ENCODE assay signal across 24 cellular contexts in the genomic region with DNA sequence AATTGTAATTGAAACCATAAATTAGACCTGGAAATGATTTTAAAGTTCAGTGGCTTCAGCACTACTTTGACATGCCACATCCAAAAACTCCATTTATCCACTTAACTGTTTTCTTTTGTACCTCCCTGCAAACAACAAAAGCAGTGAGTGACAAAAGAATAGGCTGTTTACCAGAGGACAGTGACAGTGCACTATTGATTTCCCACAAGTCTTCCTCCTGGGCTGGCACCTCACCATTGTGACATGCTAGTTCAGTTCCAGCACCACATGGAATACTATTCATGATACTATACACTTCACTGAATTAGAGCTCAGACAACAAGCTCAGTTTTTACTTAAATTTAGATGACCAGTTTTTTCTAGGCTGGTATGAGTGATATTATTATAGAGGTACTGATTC. TPM values are rescaled to one million over a fixed set of nuclear protein-coding genes. Genes with fewer than 3 reads are reported as not detected.
A peak's percentile ranks its signal among the peaks of the same experiment; 100 is the strongest.
DNase-seq lines count a peak whose midpoint lies in the region; ATAC-seq, FAIRE-seq and TF ChIP-seq lines count a peak whose summit lies in the region.
"Had no signal": no experiment of that assay in that cellular context is flagged by ENCODE, and none has a peak within 500 bp of the region (broad histone marks: within the 10 kb centered on the region; RNA-seq: fewer than 3 reads in every experiment).

No MANE protein-coding gene starts in this region.

- H3K9me3 Mint-ChIP-seq in HFFc6: no peaks in the 10 kb centered on the region

- no peak for TF ChIP-seq CTCF in HFFc6 (IDR thresholded peaks at IDR 0.05)
- TF ChIP-seq CTCF in D721Med (IDR thresholded peaks at IDR 0.05; ENCODE audit: insufficient read depth, missing control alignments): no peak

- peaks cover 27% of the 10 kb centered on the region for H3K36me3 Mint-ChIP-seq in HFFc6 (ENCODE audit: low read depth)

- DNase-seq in HFFc6 (no peak), NCI-H2227 treated with DMSO at 0.1 percent for 48 hours (lab: John Stamatoyannopoulos, UW) (peak; percentile 78), globus pallidus (ENCODE audit: low spot score) (peak; percentile 66), pons (ENCODE audit: low spot score) (peak; percentile 84), D721Med (ENCODE audit: insufficient read length, low spot score) (no peak), hepatic stellate cell (ENCODE audit: low spot score) (no peak)
- DNase-seq in activated CD4-positive, alpha-beta T cell treated with anti-CD3 and anti-CD28 coated beads for 48 hours: no peak
- DNase-seq: Calu3; CD4-positive, alpha-beta memory T cell; DMS53; EL; Karpas-422; NCI-H1436 treated with DMSO at 0.1 percent for 48 hours; NCI-H2029 treated with DMSO at 0.1 percent for 48 hours; NCI-H446; NK-92 treated with Interleukin-12 subunit alpha and Interleukin-12 subunit beta, amount 100 ng/mL, for 24 hours; Peyer's patch had no signal

- H3K4me1 Mint-ChIP-seq in HFFc6 (ENCODE audit: low read depth): peaks cover 58% of the 10 kb centered on the region
- H3K4me1 Mint-ChIP-seq: CD4-positive, alpha-beta memory T cell; IgD-negative memory B cell had no signal

- no peaks in the 10 kb centered on the region for H3K27me3 Mint-ChIP-seq in HFFc6 (ENCODE audit: insufficient read depth)
- H3K27me3 Mint-ChIP-seq: CD4-positive, alpha-beta memory T cell had no signal

- no peak overlapping the region for H3K4me3 Mint-ChIP-seq in HFFc6
- H3K4me3 Mint-ChIP-seq: CD4-positive, alpha-beta memory T cell; IgD-negative memory B cell had no signal

- FAIRE-seq in D721Med (lab: Jason Lieb, UNC): no peak
- FAIRE-seq: A549, GM12892, GM18507, H54, HTR-8/SVneo had no signal

- peak overlapping the region; percentile 62 for H3K27ac Mint-ChIP-seq in HFFc6
- H3K27ac Mint-ChIP-seq: CD4-positive, alpha-beta memory T cell; IgD-negative memory B cell had no signal

- ATAC-seq in GM21737 (IDR thresholded peaks at IDR 0.05; ENCODE audit: unreplicated experiment): no peak
- ATAC-seq: A549 had no signal

RNA-seq across cellular contexts. Expression of a gene that starts 29.3 kb away (rescaled TPM):
- 10 to 100 TPM; 22.0 to 28.2 (median 25.1) TPM for total RNA-seq in HFFc6 (2021; fragmentation: NEBNext Ultra II Directional; extraction: Animal tissue kit (Norgen Biotek cat#: 25700))

RNA-seq across cellular contexts. Expression of a gene that starts 29.7 kb away (rescaled TPM):
- 1 to 10 TPM; 6.6 to 10.0 (median 8.7) TPM for total RNA-seq in HFFc6 (2021; fragmentation: NEBNext Ultra II Directional; extraction: Animal tissue kit (Norgen Biotek cat#: 25700))

Comparison
In these comparisons a context has a peak if more than half of its experiments do, and no peak if none do; other contexts are left out.
1. DNase-seq: peak in NCI-H2227 treated with DMSO at 0.1 percent for 48 hours (single experiment), globus pallidus (single experiment) and pons (single experiment); none in HFFc6 (single experiment), D721Med (single experiment), hepatic stellate cell (single experiment) and activated CD4-positive, alpha-beta T cell treated with anti-CD3 and anti-CD28 coated beads for 48 hours (single experiment).